21 cellular contexts compared by ENCODE assay signal in the genomic region with DNA sequence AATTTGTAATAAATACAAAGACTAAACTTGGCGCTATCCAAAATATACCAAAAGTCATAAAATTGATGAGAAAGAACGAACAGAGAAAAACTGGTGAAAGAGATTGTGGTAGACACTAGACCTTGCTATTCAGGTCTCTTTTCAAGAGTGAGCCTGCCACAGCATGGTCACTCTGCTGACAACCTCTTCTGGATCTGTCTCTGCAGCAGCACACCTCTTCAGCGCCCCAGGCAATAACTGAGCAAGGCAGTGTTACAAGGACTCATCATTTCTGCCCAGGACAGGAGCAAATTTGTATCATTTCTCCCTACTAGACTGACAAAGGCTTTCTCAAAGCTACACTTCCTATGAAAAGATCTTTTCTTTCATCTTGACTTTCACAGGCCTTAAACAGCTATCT.
"Had no signal": no experiment of that assay in that cellular context is flagged by ENCODE, and none has a peak within 500 bp of the region (broad histone marks: within the 10 kb centered on the region; RNA-seq: fewer than 3 reads in every experiment).

No MANE protein-coding gene starts in this region.

- H3K27me3 Mint-ChIP-seq: stimulated activated naive B cell treated with anti-CD40 and anti-IgM and Interleukin-4, amounts not matched to agents 10 μg/mL and 1 μg/mL and 100 μg/mL, for 72 hours; stimulated activated naive CD8-positive, alpha-beta T cell treated with anti-CD3 and anti-CD28 coated beads, Interleukin-15, amount 100 ng/mL, for 72 hours had no signal

- H3K79me2 ChIP-seq: hepatocyte had no signal

- H3K9me3 Mint-ChIP-seq: endodermal cell had no signal

- H3K27me3 ChIP-seq: hepatocyte, spleen, testis, tibial nerve, upper lobe of right lung, vagina had no signal

- H2AFZ ChIP-seq: hepatocyte had no signal

- H3K4me1 Mint-ChIP-seq: naive thymus-derived CD8-positive, alpha-beta T cell; stimulated activated naive B cell treated with anti-CD40 and anti-IgM and Interleukin-4, amounts not matched to agents 10 μg/mL and 1 μg/mL and 100 μg/mL, for 72 hours; stimulated activated naive CD8-positive, alpha-beta T cell treated with anti-CD3 and anti-CD28 coated beads, Interleukin-15, amount 100 ng/mL, for 72 hours had no signal

- H3K9me3 ChIP-seq: spleen, testis, tibial nerve, upper lobe of right lung, vagina had no signal

- H3K36me3 Mint-ChIP-seq: stimulated activated naive B cell treated with anti-CD40 and anti-IgM and Interleukin-4, amounts not matched to agents 10 μg/mL and 1 μg/mL and 100 μg/mL, for 72 hours had no signal

- ATAC-seq: mucosa of descending colon; naive thymus-derived CD8-positive, alpha-beta T cell; sciatic nerve; stimulated activated naive B cell treated with anti-CD40 and anti-IgM and Interleukin-4, amounts not matched to agents 10 μg/mL and 1 μg/mL and 100 μg/mL, for 72 hours; stimulated activated naive CD8-positive, alpha-beta T cell treated with anti-CD3 and anti-CD28 coated beads, Interleukin-15, amount 100 ng/mL, for 72 hours; upper lobe of right lung had no signal

- H3K4me3 Mint-ChIP-seq: endodermal cell; naive thymus-derived CD8-positive, alpha-beta T cell; stimulated activated naive B cell treated with anti-CD40 and anti-IgM and Interleukin-4, amounts not matched to agents 10 μg/mL and 1 μg/mL and 100 μg/mL, for 72 hours; stimulated activated naive CD8-positive, alpha-beta T cell treated with anti-CD3 and anti-CD28 coated beads, Interleukin-15, amount 100 ng/mL, for 72 hours had no signal

- H3K36me3 ChIP-seq: spleen, tibial nerve, upper lobe of right lung, vagina had no signal

- H3K4me3 ChIP-seq: hepatocyte, mucosa of descending colon, spleen, testis, tibial nerve, upper lobe of right lung, vagina had no signal

- H3K4me2 ChIP-seq: hepatocyte had no signal

- H3K27ac ChIP-seq: hepatocyte, spleen, testis, tibial nerve, upper lobe of right lung, vagina had no signal

- H3K27ac Mint-ChIP-seq: endodermal cell; naive thymus-derived CD8-positive, alpha-beta T cell; stimulated activated naive B cell treated with anti-CD40 and anti-IgM and Interleukin-4, amounts not matched to agents 10 μg/mL and 1 μg/mL and 100 μg/mL, for 72 hours; stimulated activated naive CD8-positive, alpha-beta T cell treated with anti-CD3 and anti-CD28 coated beads, Interleukin-15, amount 100 ng/mL, for 72 hours had no signal

- DNase-seq: effector CD4-positive, alpha-beta T cell; endodermal cell; foreskin melanocyte; head of caudate nucleus; kidney glomerular epithelial cell; mammary epithelial cell; mucosa of descending colon; naive thymus-derived CD8-positive, alpha-beta T cell; posterior cingulate gyrus; spleen; stimulated activated CD4-positive, alpha-beta T cell treated with anti-CD3 and anti-CD28 coated beads, Interleukin-15, amount 100 ng/mL, for 24 hours; stimulated activated CD4-positive, alpha-beta T cell treated with anti-CD3 and anti-CD28 coated beads, Interleukin-1b, Interleukin-23, amount 100 ng/mL, for 48 hours; stimulated activated CD4-positive, alpha-beta T cell treated with anti-CD3 and anti-CD28 coated beads, Interleukin-4, amount 100 ng/mL, for 24 hours; stimulated activated naive B cell treated with anti-CD40 and anti-IgM and Interleukin-4, amounts not matched to agents 10 μg/mL and 1 μg/mL and 100 μg/mL, for 72 hours; stimulated activated naive CD8-positive, alpha-beta T cell treated with anti-CD3 and anti-CD28 coated beads, Interleukin-15, amount 100 ng/mL, for 72 hours; testis; upper lobe of right lung had no signal

- H3K4me1 ChIP-seq: spleen, testis, tibial nerve, upper lobe of right lung, vagina had no signal
